21 cellular contexts compared by ENCODE assay signal in the genomic region with DNA sequence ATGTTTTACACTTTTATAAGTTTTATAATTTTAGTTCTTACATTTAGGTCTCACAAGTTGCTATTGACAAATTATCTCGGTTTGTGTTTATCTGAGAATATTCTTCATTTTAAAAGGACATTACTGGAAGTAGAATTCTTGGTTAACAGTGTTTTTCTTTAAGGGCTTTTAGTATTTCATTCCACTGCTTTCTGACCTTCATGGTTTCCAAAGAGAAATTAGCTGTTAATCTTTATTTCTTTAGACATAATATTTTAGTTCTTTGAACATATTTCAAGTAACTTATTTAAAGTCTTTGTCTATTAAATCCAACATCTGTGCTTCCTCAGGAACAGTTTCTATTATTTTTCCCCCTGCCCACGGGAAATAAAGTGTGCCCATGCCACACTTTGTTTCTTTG.
A peak's percentile ranks its signal among the peaks of the same experiment; 100 is the strongest.
DNase-seq lines count a peak whose midpoint lies in the region; ATAC-seq, FAIRE-seq and TF ChIP-seq lines count a peak whose summit lies in the region.
"Had no signal": no experiment of that assay in that cellular context is flagged by ENCODE, and none has a peak within 500 bp of the region (broad histone marks: within the 10 kb centered on the region; RNA-seq: fewer than 3 reads in every experiment).

No MANE protein-coding gene starts in this region.

- no peaks in the 10 kb centered on the region for H3K4me1 Mint-ChIP-seq in stimulated activated naive B cell treated with anti-CD40 and anti-IgM and Interleukin-4, amounts not matched to agents 10 μg/mL and 1 μg/mL and 100 μg/mL, for 72 hours
- H3K4me1 Mint-ChIP-seq: CD4-positive, alpha-beta memory T cell; GM23338 had no signal

- H3K9me3 ChIP-seq in A549 (peaks cover 31% of the 10 kb centered on the region), HEK293 (ENCODE audit: control insufficient read depth, insufficient read depth, low read depth, low read length) (no peaks in the 10 kb centered on the region), adipocyte (ENCODE audit: control insufficient read depth, low read length) (peaks cover 25% of the 10 kb centered on the region)

- TF ChIP-seq CTCF in A549 (IDR thresholded peaks at IDR 0.05) (no peak), HEK293 (tag by site-specific recombination; IDR thresholded peaks at IDR 0.05) (no peak)

- H3K27me3 Mint-ChIP-seq in stimulated activated naive B cell treated with anti-CD40 and anti-IgM and Interleukin-4, amounts not matched to agents 10 μg/mL and 1 μg/mL and 100 μg/mL, for 72 hours = peaks cover 0 to 6% of the 10 kb centered on the region in 2 donors

- H3K36me3 ChIP-seq in HEK293 (ENCODE audit: control insufficient read depth in 2 of 2, insufficient read depth in 1 of 2, low read length in 2 of 2) = no peaks in the 10 kb centered on the region
- H3K36me3 ChIP-seq in adipocyte (ENCODE audit: control insufficient read depth, insufficient read depth, low read length, severe bottlenecking) = no peaks in the 10 kb centered on the region

- peaks cover 13 to 19% of the 10 kb centered on the region in 2 donors for H3K9me3 Mint-ChIP-seq in stimulated activated naive B cell treated with anti-CD40 and anti-IgM and Interleukin-4, amounts not matched to agents 10 μg/mL and 1 μg/mL and 100 μg/mL, for 72 hours

- FAIRE-seq in A549 (lab: Jason Lieb, UNC) = peak; percentile 43
- peak; percentile 24 for FAIRE-seq in colon (lab: Jason Lieb, UNC)
- FAIRE-seq: GM12891, GM18507 had no signal

- H3K36me3 Mint-ChIP-seq in stimulated activated naive B cell treated with anti-CD40 and anti-IgM and Interleukin-4, amounts not matched to agents 10 μg/mL and 1 μg/mL and 100 μg/mL, for 72 hours = peaks cover 1 to 7% of the 10 kb centered on the region in 2 donors
- H3K36me3 Mint-ChIP-seq: CD4-positive, alpha-beta memory T cell had no signal

- no peak for TF ChIP-seq RAD21 in A549 (conservative IDR thresholded peaks at IDR 0.05 in 1 of 2, IDR thresholded peaks at IDR 0.05 in 1 of 2)

- no peak for DNase-seq in A549 (ENCODE audit: low read depth in 1 of 2, low spot score in 1 of 2)
- no peak for DNase-seq in adipocyte (ENCODE audit: low read depth)
- DNase-seq in activated gamma-delta T cell (lab: John Stamatoyannopoulos, UW) = no peak
- no peak for DNase-seq in stimulated activated naive B cell treated with anti-CD40 and anti-IgM and Interleukin-4, amounts not matched to agents 10 μg/mL and 1 μg/mL and 100 μg/mL, for 72 hours
- DNase-seq in Right ventricle myocardium superior = no peak
- DNase-seq: 8988T; C1 segment of cervical spinal cord; Calu3; CD4-positive, alpha-beta memory T cell; COR-L47; DMS53; DND-41; GDM1; H9; HFFc6 had no signal

- POLR2A ChIA-PET in A549 (lab: Yijun Ruan, JAX) = no interaction called here
- POLR2A ChIA-PET in HEK293 (lab: Yijun Ruan, JAX) = no interaction called here

- intact Hi-C loops in Right ventricle myocardium superior (cut with DNase I) = no loop called here

- 21% methylated on average over 2 of the region's 2 CpGs for WGBS in A549 (ENCODE audit: missing lambda C conversion rate)

- no peak overlapping the region for H3K27ac Mint-ChIP-seq in stimulated activated naive B cell treated with anti-CD40 and anti-IgM and Interleukin-4, amounts not matched to agents 10 μg/mL and 1 μg/mL and 100 μg/mL, for 72 hours
- H3K27ac Mint-ChIP-seq: CD4-positive, alpha-beta memory T cell; GM23338; H9; HFFc6 had no signal

- H3K4me3 Mint-ChIP-seq in stimulated activated naive B cell treated with anti-CD40 and anti-IgM and Interleukin-4, amounts not matched to agents 10 μg/mL and 1 μg/mL and 100 μg/mL, for 72 hours = no peak overlapping the region
- H3K4me3 Mint-ChIP-seq: CD4-positive, alpha-beta memory T cell; GM23338; H9; HFFc6 had no signal

- TF ChIP-seq EP300 in A549 (IDR thresholded peaks at IDR 0.05) = no peak

- H3K4me2 ChIP-seq in A549 = no peak overlapping the region
- H3K4me2 ChIP-seq: GM23338 had no signal

- TF ChIP-seq POLR2A in A549 (IDR thresholded peaks at IDR 0.05; ENCODE audit: low read length) = no peak

- ATAC-seq in A549 (no peak), Right ventricle myocardium superior (ENCODE audit: poor library complexity) (no peak)
- no peak for ATAC-seq in stimulated activated naive B cell treated with anti-CD40 and anti-IgM and Interleukin-4, amounts not matched to agents 10 μg/mL and 1 μg/mL and 100 μg/mL, for 72 hours (replicated peaks)
- ATAC-seq: GM23338, HCT116 had no signal

- H3K27ac ChIP-seq in A549 (no peak overlapping the region), HEK293 (ENCODE audit: extremely low read depth, low read depth, low read length) (no peak overlapping the region)

- no peak overlapping the region for H3K9ac ChIP-seq in adipocyte (ENCODE audit: low read length)

- CTCF ChIA-PET in A549 (lab: Yijun Ruan, JAX) (no interaction called here), HEK293 (lab: Yijun Ruan, JAX) (no interaction called here)

- H3K4me3 ChIP-seq in A549 (no peak overlapping the region), HEK293 (ENCODE audit: low read depth, low read length) (no peak overlapping the region), adipocyte (ENCODE audit: low read length) (peak overlapping the region; percentile 10)
- H3K4me3 ChIP-seq: GM23338 had no signal

- H3K4me1 ChIP-seq in A549 (no peaks in the 10 kb centered on the region), HEK293 (ENCODE audit: control insufficient read depth, insufficient read depth, low read length) (no peaks in the 10 kb centered on the region), adipocyte (ENCODE audit: control insufficient read depth, insufficient read depth, low read length) (no peaks in the 10 kb centered on the region)

- H3K27me3 ChIP-seq in adipocyte (replicated peaks; ENCODE audit: control insufficient read depth, insufficient read depth, low read length) = no peaks in the 10 kb centered on the region

TF ChIP-seq in A549, 52 proteins besides CTCF, POLR2A, EP300 and RAD21:
- TF ChIP-seq FOSL2 (IDR thresholded peaks at IDR 0.05) = no peak
- TF ChIP-seq FOSL2 (CRISPR knock-in tag; IDR thresholded peaks at IDR 0.05) = no peak
- TF ChIP-seq, protein P1, sequence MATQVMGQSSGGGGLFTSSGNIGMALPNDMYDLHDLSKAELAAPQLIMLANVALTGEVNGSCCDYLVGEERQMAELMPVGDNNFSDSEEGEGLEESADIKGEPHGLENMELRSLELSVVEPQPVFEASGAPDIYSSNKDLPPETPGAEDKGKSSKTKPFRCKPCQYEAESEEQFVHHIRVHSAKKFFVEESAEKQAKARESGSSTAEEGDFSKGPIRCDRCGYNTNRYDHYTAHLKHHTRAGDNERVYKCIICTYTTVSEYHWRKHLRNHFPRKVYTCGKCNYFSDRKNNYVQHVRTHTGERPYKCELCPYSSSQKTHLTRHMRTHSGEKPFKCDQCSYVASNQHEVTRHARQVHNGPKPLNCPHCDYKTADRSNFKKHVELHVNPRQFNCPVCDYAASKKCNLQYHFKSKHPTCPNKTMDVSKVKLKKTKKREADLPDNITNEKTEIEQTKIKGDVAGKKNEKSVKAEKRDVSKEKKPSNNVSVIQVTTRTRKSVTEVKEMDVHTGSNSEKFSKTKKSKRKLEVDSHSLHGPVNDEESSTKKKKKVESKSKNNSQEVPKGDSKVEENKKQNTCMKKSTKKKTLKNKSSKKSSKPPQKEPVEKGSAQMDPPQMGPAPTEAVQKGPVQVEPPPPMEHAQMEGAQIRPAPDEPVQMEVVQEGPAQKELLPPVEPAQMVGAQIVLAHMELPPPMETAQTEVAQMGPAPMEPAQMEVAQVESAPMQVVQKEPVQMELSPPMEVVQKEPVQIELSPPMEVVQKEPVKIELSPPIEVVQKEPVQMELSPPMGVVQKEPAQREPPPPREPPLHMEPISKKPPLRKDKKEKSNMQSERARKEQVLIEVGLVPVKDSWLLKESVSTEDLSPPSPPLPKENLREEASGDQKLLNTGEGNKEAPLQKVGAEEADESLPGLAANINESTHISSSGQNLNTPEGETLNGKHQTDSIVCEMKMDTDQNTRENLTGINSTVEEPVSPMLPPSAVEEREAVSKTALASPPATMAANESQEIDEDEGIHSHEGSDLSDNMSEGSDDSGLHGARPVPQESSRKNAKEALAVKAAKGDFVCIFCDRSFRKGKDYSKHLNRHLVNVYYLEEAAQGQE (IDR thresholded peaks at IDR 0.05) = 0 out of 2 replicates have a peak, but pooled peaks have one; percentile 16

TF ChIP-seq in HEK293, 187 proteins besides CTCF, POLR2A, EP300 and RAD21:
- TF ChIP-seq, protein P2, sequence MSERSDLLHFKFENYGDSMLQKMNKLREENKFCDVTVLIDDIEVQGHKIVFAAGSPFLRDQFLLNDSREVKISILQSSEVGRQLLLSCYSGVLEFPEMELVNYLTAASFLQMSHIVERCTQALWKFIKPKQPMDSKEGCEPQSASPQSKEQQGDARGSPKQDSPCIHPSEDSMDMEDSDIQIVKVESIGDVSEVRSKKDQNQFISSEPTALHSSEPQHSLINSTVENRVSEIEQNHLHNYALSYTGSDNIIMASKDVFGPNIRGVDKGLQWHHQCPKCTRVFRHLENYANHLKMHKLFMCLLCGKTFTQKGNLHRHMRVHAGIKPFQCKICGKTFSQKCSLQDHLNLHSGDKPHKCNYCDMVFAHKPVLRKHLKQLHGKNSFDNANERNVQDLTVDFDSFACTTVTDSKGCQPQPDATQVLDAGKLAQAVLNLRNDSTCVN (tag by site-specific recombination; optimal IDR thresholded peaks at IDR 0.05) = no peak
- no peak for TF ChIP-seq ZNF211 (tag by site-specific recombination; IDR thresholded peaks at IDR 0.05; ENCODE audit: low read depth)
- TF ChIP-seq SETDB1 (IDR thresholded peaks at IDR 0.05; ENCODE audit: insufficient read length, low read length) = peak; percentile 89
- TF ChIP-seq ZNF626 (tag by site-specific recombination; IDR thresholded peaks at IDR 0.05) = 0 out of 2 replicates have a peak, but pooled peaks have one; percentile 15
- no peak for TF ChIP-seq YY1 (tag by site-specific recombination; IDR thresholded peaks at IDR 0.05)
TF ChIP-seq in HEK293: peak in this region for 2.
